In the genomic region with DNA sequence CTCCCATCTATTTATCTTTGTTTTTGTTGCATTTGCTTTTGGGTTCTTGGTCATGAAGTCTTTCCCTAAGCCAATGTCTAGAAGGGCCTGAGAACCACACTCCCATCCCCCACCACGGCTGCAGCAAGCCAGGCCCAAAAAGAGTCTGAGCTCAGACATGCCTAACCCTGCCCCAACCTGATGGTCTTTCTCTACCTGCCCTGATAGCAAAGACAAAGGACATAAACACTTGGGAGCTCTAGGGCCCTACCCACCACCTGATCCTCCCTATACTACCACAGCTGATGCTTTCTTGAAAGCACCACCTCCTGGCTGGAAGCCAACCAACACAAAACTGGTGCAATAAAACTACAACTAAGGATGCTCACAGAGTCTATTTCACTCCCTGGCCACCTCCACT, we compare ENCODE assay signal across 22 cellular contexts.
"Had no signal": no experiment of that assay in that cellular context is flagged by ENCODE, and none has a peak within 500 bp of the region (broad histone marks: within the 10 kb centered on the region; RNA-seq: fewer than 3 reads in every experiment).

No MANE protein-coding gene starts in this region.

- H3K9me3 ChIP-seq: stomach, thyroid gland, upper lobe of left lung, vagina had no signal

- H3K36me3 ChIP-seq: neural progenitor cell, right atrium auricular region, thyroid gland, vagina had no signal

- H2AFZ ChIP-seq: neural progenitor cell had no signal

- H3K4me1 ChIP-seq: heart left ventricle, neural progenitor cell, right atrium auricular region, stomach, thyroid gland, upper lobe of left lung, vagina had no signal

- H3K27ac ChIP-seq: heart left ventricle, neural progenitor cell, right atrium auricular region, stomach, thyroid gland, upper lobe of left lung, vagina had no signal

- DNase-seq: activated B cell treated with CpG ODN at 0.5 μM for 24 hours; activated CD4-positive, alpha-beta T cell treated with anti-CD3 and anti-CD28 coated beads for 36 hours; activated CD8-positive, alpha-beta memory T cell treated with anti-CD3 and anti-CD28 coated beads, Interleukin-2, amount 10 ng/mL, durations not matched to agents 7 days and 5 days; activated CD8-positive, alpha-beta T cell treated with anti-CD3 and anti-CD28 coated beads, Interleukin-2, amount 10 ng/mL, durations not matched to agents 7 days and 5 days; activated naive CD8-positive, alpha-beta T cell treated with anti-CD3 and anti-CD28 coated beads, Interleukin-2, amount 50 U/mL, for 24 hours; activated T-cell treated with anti-CD3 and anti-CD28 coated beads, Interleukin-2, amount 50 U/mL, for 48 hours; amygdala; erythroblast; heart left ventricle; hypothalamus; natural killer cell; stimulated activated CD4-positive, alpha-beta T cell treated with anti-CD3 and anti-CD28 coated beads, Interleukin-1b, Interleukin-23, amount 100 ng/mL, for 48 hours; stimulated activated CD4-positive, alpha-beta T cell treated with anti-CD3 and anti-CD28 coated beads, Interleukin-4, amount 100 ng/mL, for 4 hours; stimulated activated CD8-positive, alpha-beta memory T cell treated with anti-CD3 and anti-CD28 coated beads, Interleukin-4, amount 100 ng/mL, for 48 hours; stomach; thyroid gland; upper lobe of left lung had no signal

- H3K4me2 ChIP-seq: neural progenitor cell, smooth muscle cell had no signal

- H3K27me3 ChIP-seq: heart left ventricle, neural progenitor cell, right atrium auricular region, stomach, thyroid gland, upper lobe of left lung, vagina had no signal

- H3K4me3 ChIP-seq: heart left ventricle, neural progenitor cell, right atrium auricular region, smooth muscle cell, stomach, thyroid gland, upper lobe of left lung, vagina had no signal

- ATAC-seq: activated CD4-positive, alpha-beta T cell treated with anti-CD3 and anti-CD28 coated beads for 36 hours; activated CD8-positive, alpha-beta memory T cell treated with anti-CD3 and anti-CD28 coated beads, Interleukin-2, amount 10 ng/mL, durations not matched to agents 7 days and 5 days; activated CD8-positive, alpha-beta T cell treated with anti-CD3 and anti-CD28 coated beads, Interleukin-2, amount 10 ng/mL, durations not matched to agents 7 days and 5 days; activated naive CD8-positive, alpha-beta T cell treated with anti-CD3 and anti-CD28 coated beads, Interleukin-2, amount 50 U/mL, for 24 hours; heart left ventricle; natural killer cell; stimulated activated memory B cell treated with anti-CD40 and anti-IgM and Interleukin-4, amounts not matched to agents 10 μg/mL and 1 μg/mL and 100 μg/mL, for 72 hours had no signal
